ENCODE assay signal across 16 cellular contexts in genomic region chr11:117761993-117762392, GRCh38. TPM values are rescaled to one million over a fixed set of nuclear protein-coding genes. Genes with fewer than 3 reads are reported as not detected.
DNase-seq lines count a peak whose midpoint lies in the region; ATAC-seq and TF ChIP-seq lines count a peak whose summit lies in the region.
"Had no signal": no experiment of that assay in that cellular context is flagged by ENCODE, and none has a peak within 500 bp of the region (broad histone marks: within the 10 kb centered on the region; RNA-seq: fewer than 3 reads in every experiment).

No MANE protein-coding gene starts in this region.

- no peaks in the 10 kb centered on the region for H3K36me3 ChIP-seq in BE2C
- H3K36me3 ChIP-seq: BLaER1 had no signal

- ATAC-seq in HG03159 (IDR thresholded peaks at IDR 0.05; ENCODE audit: unreplicated experiment) (no peak), HG02610 (IDR thresholded peaks at IDR 0.05; ENCODE audit: unreplicated experiment) (no peak), GM19455 (IDR thresholded peaks at IDR 0.05; ENCODE audit: unreplicated experiment) (no peak)
- ATAC-seq: Right ventricle myocardium inferior had no signal

- H3K4me3 ChIP-seq in BE2C (ENCODE audit: low read depth, low read length) = no peak overlapping the region
- H3K4me3 ChIP-seq: BLaER1 had no signal

- no peaks in the 10 kb centered on the region for H3K9me3 ChIP-seq in BE2C
- H3K9me3 ChIP-seq: BLaER1, Caco-2 had no signal

- no peak for TF ChIP-seq CTCF in BE2C (IDR thresholded peaks at IDR 0.05; ENCODE audit: low read depth, low read length)

- H3K27me3 ChIP-seq in BE2C = peaks cover 43% of the 10 kb centered on the region
- H3K27me3 ChIP-seq: BLaER1 had no signal

- DNase-seq in BE2C (peak; percentile 73), COLO668 (lab: John Stamatoyannopoulos, UW; ENCODE audit: unreplicated experiment) (peak; percentile 73), NCI-H187 treated with DMSO at 0.1 percent for 48 hours (lab: John Stamatoyannopoulos, UW) (peak; percentile 39), kidney glomerular epithelial cell (lab: John Stamatoyannopoulos, UW) (peak; percentile 9)
- DNase-seq: Caco-2; CD4-positive, alpha-beta T cell; NCI-H2171 treated with DMSO at 0.1 percent for 48 hours; NCI-H446 treated with DMSO at 0.1 percent for 48 hours; NCI-H748 treated with DMSO at 0.1 percent for 48 hours; T-helper 2 cell had no signal

- H3K4me1 ChIP-seq in BE2C = no peaks in the 10 kb centered on the region
- H3K4me1 ChIP-seq: Caco-2 had no signal

RNA-seq across cellular contexts. Expression of gene DSCAML1, which starts 35.0 kb away (rescaled TPM):
- 11.8 TPM for polyA plus RNA-seq in BE2C (2012; ENCODE audit: insufficient read depth, insufficient read length, low read depth)
- polyA plus RNA-seq: IgD-negative memory B cell had no signal

Comparison
In these comparisons a context has a peak if more than half of its experiments do, and no peak if none do; other contexts are left out.
1. DNase-seq: peak in every context shown above with its lines; median percentile 73 in BE2C; 73 in COLO668; 39 in NCI-H187 treated with DMSO at 0.1 percent for 48 hours; 9 in kidney glomerular epithelial cell.